ENCODE assay signal across 1 cellular context in the genomic region with DNA sequence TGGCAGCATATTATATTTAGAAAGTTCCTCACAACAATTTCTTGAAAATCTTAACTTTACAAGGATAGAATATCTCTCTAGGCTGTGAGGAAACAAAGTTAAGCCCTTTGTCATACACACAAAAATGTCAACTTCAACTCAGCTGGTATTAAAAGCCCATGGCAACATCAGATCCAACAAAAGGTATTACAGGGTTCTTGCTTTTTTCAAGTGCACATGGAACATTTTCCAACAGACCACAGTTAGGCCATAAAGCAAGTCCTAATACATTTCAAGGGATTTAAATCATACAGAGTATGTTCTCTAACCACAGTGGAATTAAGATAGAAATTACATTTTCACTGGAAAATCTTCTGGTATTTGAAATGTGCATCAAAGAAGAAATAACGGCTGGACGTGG.
TF ChIP-seq lines count a peak whose summit lies in the region.

No MANE protein-coding gene starts in this region.

TF ChIP-seq in IMR-90, 13 proteins besides CTCF, POLR2A, EP300 and RAD21 (continued from another document):
- TF ChIP-seq, protein P1, sequence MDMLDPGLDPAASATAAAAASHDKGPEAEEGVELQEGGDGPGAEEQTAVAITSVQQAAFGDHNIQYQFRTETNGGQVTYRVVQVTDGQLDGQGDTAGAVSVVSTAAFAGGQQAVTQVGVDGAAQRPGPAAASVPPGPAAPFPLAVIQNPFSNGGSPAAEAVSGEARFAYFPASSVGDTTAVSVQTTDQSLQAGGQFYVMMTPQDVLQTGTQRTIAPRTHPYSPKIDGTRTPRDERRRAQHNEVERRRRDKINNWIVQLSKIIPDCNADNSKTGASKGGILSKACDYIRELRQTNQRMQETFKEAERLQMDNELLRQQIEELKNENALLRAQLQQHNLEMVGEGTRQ (IDR thresholded peaks at IDR 0.05; ENCODE audit: low read depth, low read length) = no peak
- no peak for TF ChIP-seq RCOR1 (IDR thresholded peaks at IDR 0.05; ENCODE audit: insufficient replicate concordance, low read length)
- TF ChIP-seq FOS (IDR thresholded peaks at IDR 0.05; ENCODE audit: low read depth, low read length) = no peak
